ENCODE assay signal across 1 cellular context in the genomic region with DNA sequence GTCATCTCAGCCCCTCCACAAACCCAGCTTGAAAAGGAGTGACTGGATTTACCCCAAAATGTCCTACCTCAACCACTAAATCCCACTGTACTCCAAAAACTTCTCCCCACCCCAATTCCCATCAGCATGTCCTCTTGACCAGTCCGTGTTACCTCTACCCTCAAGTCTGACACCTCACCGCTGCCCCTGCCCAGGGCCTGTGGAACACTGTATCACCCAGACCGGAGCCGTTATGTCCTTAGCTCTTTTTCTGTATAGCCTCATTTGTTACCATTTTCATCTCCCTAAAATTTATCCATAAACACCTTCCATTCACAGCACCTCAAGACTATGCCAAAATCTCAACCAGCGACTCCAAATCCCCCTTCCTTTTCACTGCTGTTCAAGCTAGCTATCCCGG.
TF ChIP-seq lines count a peak whose summit lies in the region.

No MANE protein-coding gene starts in this region.

TF ChIP-seq in IMR-90, 13 proteins besides CTCF, POLR2A, EP300 and RAD21:
- no peak for TF ChIP-seq NFE2L2 (IDR thresholded peaks at IDR 0.05; ENCODE audit: low read depth, low read length)
- TF ChIP-seq, protein P1, sequence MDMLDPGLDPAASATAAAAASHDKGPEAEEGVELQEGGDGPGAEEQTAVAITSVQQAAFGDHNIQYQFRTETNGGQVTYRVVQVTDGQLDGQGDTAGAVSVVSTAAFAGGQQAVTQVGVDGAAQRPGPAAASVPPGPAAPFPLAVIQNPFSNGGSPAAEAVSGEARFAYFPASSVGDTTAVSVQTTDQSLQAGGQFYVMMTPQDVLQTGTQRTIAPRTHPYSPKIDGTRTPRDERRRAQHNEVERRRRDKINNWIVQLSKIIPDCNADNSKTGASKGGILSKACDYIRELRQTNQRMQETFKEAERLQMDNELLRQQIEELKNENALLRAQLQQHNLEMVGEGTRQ (IDR thresholded peaks at IDR 0.05; ENCODE audit: low read depth, low read length), result no peak
- no peak for TF ChIP-seq CHD1 (IDR thresholded peaks at IDR 0.05; ENCODE audit: low read depth, low read length)
- no peak for TF ChIP-seq RFX5 (IDR thresholded peaks at IDR 0.05; ENCODE audit: low read depth, low read length)
- TF ChIP-seq BHLHE40 (IDR thresholded peaks at IDR 0.05; ENCODE audit: low read depth, low read length), result no peak
- no peak for TF ChIP-seq MAFK (IDR thresholded peaks at IDR 0.05; ENCODE audit: low read depth, low read length)
- TF ChIP-seq MAZ (IDR thresholded peaks at IDR 0.05; ENCODE audit: borderline replicate concordance, low read depth, low read length), result no peak
- TF ChIP-seq SMC3 (IDR thresholded peaks at IDR 0.05; ENCODE audit: low read depth, low read length), result no peak
- no peak for TF ChIP-seq MXI1 (IDR thresholded peaks at IDR 0.05; ENCODE audit: borderline replicate concordance, low read depth, low read length)
- no peak for TF ChIP-seq FOS (IDR thresholded peaks at IDR 0.05; ENCODE audit: low read depth, low read length)
- no peak for TF ChIP-seq CEBPB (IDR thresholded peaks at IDR 0.05; ENCODE audit: low read depth, low read length)
- TF ChIP-seq, protein P2, sequence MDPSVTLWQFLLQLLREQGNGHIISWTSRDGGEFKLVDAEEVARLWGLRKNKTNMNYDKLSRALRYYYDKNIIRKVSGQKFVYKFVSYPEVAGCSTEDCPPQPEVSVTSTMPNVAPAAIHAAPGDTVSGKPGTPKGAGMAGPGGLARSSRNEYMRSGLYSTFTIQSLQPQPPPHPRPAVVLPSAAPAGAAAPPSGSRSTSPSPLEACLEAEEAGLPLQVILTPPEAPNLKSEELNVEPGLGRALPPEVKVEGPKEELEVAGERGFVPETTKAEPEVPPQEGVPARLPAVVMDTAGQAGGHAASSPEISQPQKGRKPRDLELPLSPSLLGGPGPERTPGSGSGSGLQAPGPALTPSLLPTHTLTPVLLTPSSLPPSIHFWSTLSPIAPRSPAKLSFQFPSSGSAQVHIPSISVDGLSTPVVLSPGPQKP (IDR thresholded peaks at IDR 0.05; ENCODE audit: borderline replicate concordance, low read depth, low read length), result no peak
